In the genomic region with DNA sequence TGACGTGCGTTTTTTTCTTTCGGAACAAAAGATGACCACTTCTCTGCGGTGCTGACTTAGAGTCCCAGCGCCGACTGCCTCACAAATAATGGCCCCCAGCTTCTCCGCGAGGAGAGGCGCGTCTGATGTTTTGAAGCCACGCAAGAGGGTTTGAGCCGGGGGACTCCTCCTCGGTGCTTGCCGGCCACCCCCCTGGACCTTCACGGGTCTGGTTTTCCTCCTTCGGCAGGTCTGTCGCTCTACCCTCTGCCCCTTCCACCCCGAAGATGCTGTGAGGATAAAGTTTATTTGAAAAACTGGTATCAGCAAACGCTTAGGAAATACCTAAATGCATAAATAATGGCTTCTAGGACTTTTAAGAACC, we compare ENCODE assay signal across 8 cellular contexts. TPM values are rescaled to one million over a fixed set of nuclear protein-coding genes. Genes with fewer than 3 reads are reported as not detected.
DNase-seq lines count a peak whose midpoint lies in the region; ATAC-seq, FAIRE-seq and TF ChIP-seq lines count a peak whose summit lies in the region.

No MANE protein-coding gene starts in this region.

- peaks cover 9% of the 10 kb centered on the region; the same call in 1 of the 2 replicates for H3F3A ChIP-seq in GM23338 (replicated peaks; ENCODE audit: low read depth)

- H3K36me3 Mint-ChIP-seq in GM23338 (ENCODE audit: low read depth): peaks cover 17% of the 10 kb centered on the region

- peak overlapping the region; percentile 92 for H3K27ac Mint-ChIP-seq in GM23338

- peaks cover 11% of the 10 kb centered on the region for H3K27me3 Mint-ChIP-seq in GM23338 (ENCODE audit: insufficient read depth, low read depth, poor library complexity)

- H3K4me1 Mint-ChIP-seq in GM23338: peaks cover 50% of the 10 kb centered on the region

- peak overlapping the region; percentile 99 for H3K4me2 ChIP-seq in GM23338

- H3K9me3 Mint-ChIP-seq in GM23338: no peaks in the 10 kb centered on the region; the same call in 2 of the 3 replicates

- H3K27ac ChIP-seq in GM23338 (ENCODE audit: low read depth) (peak overlapping the region; percentile 80), Peyer's patch (peak overlapping the region; percentile 84 to 88 (median 86)), pancreas (peak overlapping the region; percentile 73 to 83 (median 78))

- peak; percentile 52 for DNase-seq in GM23338 (ENCODE audit: low spot score)
- no peak for DNase-seq in Peyer's patch
- peak; percentile 53 to 68 for DNase-seq in erythroblast (lab: John Stamatoyannopoulos, UW)
- no peak for DNase-seq in pancreas
- no peak for DNase-seq in midbrain (lab: John Stamatoyannopoulos, UW)
- DNase-seq in SIG-M5 (lab: John Stamatoyannopoulos, UW): no peak

- H3K27me3 ChIP-seq in GM23338 (ENCODE audit: insufficient read depth): no peaks in the 10 kb centered on the region
- H3K27me3 ChIP-seq in Peyer's patch: no peaks in the 10 kb centered on the region
- no peaks in the 10 kb centered on the region for H3K27me3 ChIP-seq in pancreas

- peaks cover 11% of the 10 kb centered on the region for H3K79me2 ChIP-seq in GM23338 (replicated peaks; ENCODE audit: insufficient read depth)

- H3K4me3 ChIP-seq in GM23338: peak overlapping the region; percentile 97
- H3K4me3 ChIP-seq in Peyer's patch: peak overlapping the region; percentile 69 to 94 (median 76)
- peak overlapping the region; percentile 93 to 99 (median 98) for H3K4me3 ChIP-seq in pancreas

- peak overlapping the region; percentile 95 for H3K4me3 Mint-ChIP-seq in GM23338

- peaks cover 37% of the 10 kb centered on the region for H3K4me1 ChIP-seq in GM23338 (ENCODE audit: insufficient read depth)
- H3K4me1 ChIP-seq in Peyer's patch: peaks cover 0 to 36% (median 11%) of the 10 kb centered on the region in 4 donors
- peaks cover 0 to 15% (median 5%) of the 10 kb centered on the region in 3 donors for H3K4me1 ChIP-seq in pancreas

- ATAC-seq in GM23338 (peak; percentile 8; the same call in 1 of the 3 replicates), pancreas (no peak), GM19395 (IDR thresholded peaks at IDR 0.05; ENCODE audit: unreplicated experiment) (no peak), HG02870 (IDR thresholded peaks at IDR 0.05; ENCODE audit: unreplicated experiment) (no peak)

- no peaks in the 10 kb centered on the region for H3K9me2 ChIP-seq in GM23338 (ENCODE audit: insufficient read depth)

- peak overlapping the region; percentile 86 for H2AFZ ChIP-seq in GM23338

- peaks cover 20% of the 10 kb centered on the region for H3K36me3 ChIP-seq in GM23338 (ENCODE audit: insufficient read depth)
- H3K36me3 ChIP-seq in Peyer's patch: peaks cover 0 to 24% (median 0%) of the 10 kb centered on the region in 3 donors
- H3K36me3 ChIP-seq in pancreas: peaks cover 0 to 13% (median 4%) of the 10 kb centered on the region in 3 donors

- no peak for TF ChIP-seq POLR2A in Peyer's patch (IDR thresholded peaks at IDR 0.05)
- no peak for TF ChIP-seq POLR2A in erythroblast (IDR thresholded peaks at IDR 0.05; ENCODE audit: low read length)

- no peaks in the 10 kb centered on the region for H4K20me1 ChIP-seq in GM23338 (replicated peaks; ENCODE audit: insufficient read depth)

- WGBS in pancreas, 2 donors: 0 to 1% methylated on average over 19 of the region's 19 CpGs

- FAIRE-seq in pancreas (lab: Jason Lieb, UNC): no peak

- TF ChIP-seq CTCF in GM23338 (conservative IDR thresholded peaks at IDR 0.05; ENCODE audit: low read depth in 2 of 2): no peak
- TF ChIP-seq CTCF in Peyer's patch (IDR thresholded peaks at IDR 0.05): no peak
- no peak for TF ChIP-seq CTCF in pancreas (IDR thresholded peaks at IDR 0.05)

- H3K9me3 ChIP-seq in Peyer's patch (no peaks in the 10 kb centered on the region), pancreas (no peaks in the 10 kb centered on the region)

- intact Hi-C loops in pancreas (cut with DNase I): no loop called here

TF ChIP-seq in GM23338, 12 proteins besides CTCF, POLR2A, EP300 and RAD21:
- TF ChIP-seq POLR2AphosphoS5 (IDR thresholded peaks at IDR 0.05; ENCODE audit: low read depth): no peak

RNA-seq across cellular contexts. Expression of gene USP20, which starts 0.6 kb away (rescaled TPM):
- total RNA-seq in GM23338 (2014; rRNA removed; shearing (Covaris generic)): 12.0 and 13.0 TPM in 2 replicates
- 9.9 and 10.4 TPM in 2 replicates for polyA plus RNA-seq in GM23338 (2016; fragmentation: Nextera tagmentation; extraction: Ambion mirVana)
- 10 to 100 TPM; 15.8 to 36.3 (median 22.6) TPM for total RNA-seq in Peyer's patch
- total RNA-seq in pancreas: 10 to 100 TPM in 5 of 6 donors, 1 to 10 TPM in 1; 9.7 to 20.2 (median 13.1) TPM
- polyA plus RNA-seq in pancreas: 10 to 100 TPM; 38.8 to 54.8 TPM

RNA-seq across cellular contexts. Expression of gene C9orf78, which starts 0.8 kb away (rescaled TPM):
- 34.4 and 46.1 TPM in 2 replicates for total RNA-seq in GM23338 (2014; rRNA removed; shearing (Covaris generic))
- polyA plus RNA-seq in GM23338 (2016; fragmentation: Nextera tagmentation; extraction: Ambion mirVana): 72.8 and 84.6 TPM in 2 replicates
- 10 to 100 TPM; 30.2 to 42.2 (median 36.2) TPM for total RNA-seq in Peyer's patch
- 10 to 100 TPM; 16.3 to 22.4 (median 17.2) TPM for total RNA-seq in pancreas
- 10 to 100 TPM; 24.2 to 38.6 TPM for polyA plus RNA-seq in pancreas

RNA-seq across cellular contexts. Expression of gene TOR1A, which starts 11.9 kb away (rescaled TPM):
- 33.9 and 45.7 TPM in 2 replicates for total RNA-seq in GM23338 (2014; rRNA removed; shearing (Covaris generic))
- polyA plus RNA-seq in GM23338 (2016; fragmentation: Nextera tagmentation; extraction: Ambion mirVana) (23.6 and 24.2 TPM in 2 replicates), pancreas (10 to 100 TPM; 10.0 to 15.3 TPM)
- total RNA-seq in Peyer's patch (10 to 100 TPM; 28.9 to 49.6 (median 39.8) TPM), pancreas (10 to 100 TPM in 5 of 6 donors, 1 to 10 TPM in 1; 8.9 to 17.5 (median 12.2) TPM)

RNA-seq across cellular contexts. Expression of gene TOR1B, which starts 32.9 kb away (rescaled TPM):
- 36.2 and 42.4 TPM in 2 replicates for total RNA-seq in GM23338 (2014; rRNA removed; shearing (Covaris generic))
- 8.8 and 10.6 TPM in 2 replicates for polyA plus RNA-seq in GM23338 (2016; fragmentation: Nextera tagmentation; extraction: Ambion mirVana)
- 10 to 100 TPM; 19.8 to 54.7 (median 44.5) TPM for total RNA-seq in Peyer's patch
- total RNA-seq in pancreas: 10 to 100 TPM in 5 of 6 donors, 1 to 10 TPM in 1; 7.6 to 17.3 (median 12.0) TPM
- 10 to 100 TPM in 1 of 2 donors, 1 to 10 TPM in 1; 6.1 to 10.5 TPM for polyA plus RNA-seq in pancreas

Comparison
In these comparisons a context has a peak if more than half of its experiments do, and no peak if none do; other contexts are left out.
1. DNase-seq: peak in GM23338 (single experiment) and erythroblast (2 of 2); none in Peyer's patch (0 of 3), pancreas (0 of 6), midbrain (single experiment) and SIG-M5 (single experiment).
2. Peak in every context shown above with its lines, with median percentiles within 50 percentile points of each other: H3K27ac ChIP-seq and H3K4me3 ChIP-seq.